In genomic region chr6:33746036-33746600, GRCh38 we compare ENCODE assay signal across 1 cellular context.
TF ChIP-seq lines count a peak whose summit lies in the region.

No MANE protein-coding gene starts in this region.

TF ChIP-seq in A549, 52 proteins besides CTCF, POLR2A, EP300 and RAD21:
- TF ChIP-seq FOSB (CRISPR knock-in tag; IDR thresholded peaks at IDR 0.05) (no peak), TP53 (CRISPR knock-in tag; IDR thresholded peaks at IDR 0.05) (no peak), ZSCAN20 (CRISPR knock-in tag; IDR thresholded peaks at IDR 0.05) (no peak), MYC (IDR thresholded peaks at IDR 0.05; ENCODE audit: borderline replicate concordance, low read length) (no peak), JUNB (IDR thresholded peaks at IDR 0.05) (no peak), JUN (IDR thresholded peaks at IDR 0.05) (no peak), E2F6 (IDR thresholded peaks at IDR 0.05; ENCODE audit: borderline replicate concordance, low read depth) (no peak), SREBF2 (IDR thresholded peaks at IDR 0.05) (no peak), CEBPB (IDR thresholded peaks at IDR 0.05) (no peak), RARB (CRISPR knock-in tag; IDR thresholded peaks at IDR 0.05) (no peak), EHMT2 (IDR thresholded peaks at IDR 0.05; ENCODE audit: low read depth) (no peak), CHD4 (IDR thresholded peaks at IDR 0.05; ENCODE audit: borderline replicate concordance) (no peak)
